Comparison of ENCODE assay signal across 1 cellular context in genomic region chr10:48804740-48805182, GRCh38.
TF ChIP-seq lines count a peak whose summit lies in the region.

No MANE protein-coding gene starts in this region.

TF ChIP-seq in K562, 482 proteins besides CTCF, POLR2A, EP300 and RAD21 (continued from another document):
- 0 out of 2 replicates have a peak, but pooled peaks have one; percentile 31 for TF ChIP-seq HBP1 (CRISPR knock-in tag; IDR thresholded peaks at IDR 0.05)
- peak; percentile 13; the same call in 1 of the 2 replicates for TF ChIP-seq BACH1 (tag; IDR thresholded peaks at IDR 0.05)
- TF ChIP-seq ZBTB17 (CRISPR knock-in tag; IDR thresholded peaks at IDR 0.05): peak; percentile 58; the same call in 1 of the 2 replicates
- TF ChIP-seq HIVEP1 (CRISPR knock-in tag; IDR thresholded peaks at IDR 0.05): 0 out of 2 replicates have a peak, but pooled peaks have one; percentile 8
- 0 out of 2 replicates have a peak, but pooled peaks have one; percentile 28 for TF ChIP-seq ZNF583 (CRISPR knock-in tag; IDR thresholded peaks at IDR 0.05)
- TF ChIP-seq ZNF589 (CRISPR knock-in tag; IDR thresholded peaks at IDR 0.05; ENCODE audit: low read depth): peak; percentile 75
- TF ChIP-seq TRIM28 (IDR thresholded peaks at IDR 0.05): no peak
- TF ChIP-seq ZNF395 (CRISPR knock-in tag; IDR thresholded peaks at IDR 0.05): 0 out of 2 replicates have a peak, but pooled peaks have one; percentile 2
- TF ChIP-seq ELF4 (CRISPR knock-in tag; IDR thresholded peaks at IDR 0.05): peak; percentile 62; the same call in 1 of the 2 replicates
- TF ChIP-seq ZNF449 (CRISPR knock-in tag; IDR thresholded peaks at IDR 0.05): 0 out of 2 replicates have a peak, but pooled peaks have one; percentile 20
- TF ChIP-seq ZNF766 (CRISPR knock-in tag; conservative IDR thresholded peaks at IDR 0.05): peak; percentile 53; the same call in 1 of the 2 replicates
- TF ChIP-seq ZNF584 (CRISPR knock-in tag; IDR thresholded peaks at IDR 0.05; ENCODE audit: low read depth): 0 out of 2 replicates have a peak, but pooled peaks have one; percentile 5
- TF ChIP-seq ZBTB11 (CRISPR knock-in tag; IDR thresholded peaks at IDR 0.05): peak in 1 of 3 experiments; percentile 12; a peak in 1 of 6 replicates
- no peak for TF ChIP-seq TSHZ1 (CRISPR knock-in tag; IDR thresholded peaks at IDR 0.05)
- peak; percentile 42; the same call in 1 of the 2 replicates for TF ChIP-seq RNF2 (IDR thresholded peaks at IDR 0.05)
- 0 out of 2 replicates have a peak, but pooled peaks have one; percentile 12 for TF ChIP-seq SMAD3 (CRISPR knock-in tag; conservative IDR thresholded peaks at IDR 0.05)
- 0 out of 4 replicates have a peak, but pooled peaks of 1 of the 2 experiments have one; percentile 34 for TF ChIP-seq ZNF639 (CRISPR knock-in tag; conservative IDR thresholded peaks at IDR 0.05 in 1 of 2, IDR thresholded peaks at IDR 0.05 in 1 of 2)
- 0 out of 2 replicates have a peak, but pooled peaks have one; percentile 40 for TF ChIP-seq ZBTB26 (CRISPR knock-in tag; IDR thresholded peaks at IDR 0.05)
- no peak for TF ChIP-seq FIP1L1 (IDR thresholded peaks at IDR 0.05; ENCODE audit: low read depth, low read length, poor library complexity, severe bottlenecking)
- 0 out of 2 replicates have a peak, but pooled peaks have one; percentile 18 for TF ChIP-seq GABPA (tag; conservative IDR thresholded peaks at IDR 0.05; ENCODE audit: low read depth)
- TF ChIP-seq PBX2 (CRISPR knock-in tag; IDR thresholded peaks at IDR 0.05; ENCODE audit: low read depth): no peak
- TF ChIP-seq PBX2 (tag; conservative IDR thresholded peaks at IDR 0.05; ENCODE audit: low read depth): peak; percentile 30; the same call in 1 of the 2 replicates
- TF ChIP-seq NBN (IDR thresholded peaks at IDR 0.05; ENCODE audit: low read depth): no peak
- 0 out of 2 replicates have a peak, but pooled peaks have one; percentile 7 for TF ChIP-seq ZNF175 (CRISPR knock-in tag; IDR thresholded peaks at IDR 0.05; ENCODE audit: low read depth)
- peak in 1 of 2 experiments; percentile 55; a peak in 2 of 4 replicates for TF ChIP-seq MAZ (CRISPR knock-in tag; conservative IDR thresholded peaks at IDR 0.05 in 1 of 2, IDR thresholded peaks at IDR 0.05 in 1 of 2)
- TF ChIP-seq ZNF280A (IDR thresholded peaks at IDR 0.05; ENCODE audit: low read depth, partially characterized antibody): no peak
- no peak for TF ChIP-seq DDX20 (tag; IDR thresholded peaks at IDR 0.05; ENCODE audit: low read depth)
